ENCODE assay signal across 7 cellular contexts in the genomic region with DNA sequence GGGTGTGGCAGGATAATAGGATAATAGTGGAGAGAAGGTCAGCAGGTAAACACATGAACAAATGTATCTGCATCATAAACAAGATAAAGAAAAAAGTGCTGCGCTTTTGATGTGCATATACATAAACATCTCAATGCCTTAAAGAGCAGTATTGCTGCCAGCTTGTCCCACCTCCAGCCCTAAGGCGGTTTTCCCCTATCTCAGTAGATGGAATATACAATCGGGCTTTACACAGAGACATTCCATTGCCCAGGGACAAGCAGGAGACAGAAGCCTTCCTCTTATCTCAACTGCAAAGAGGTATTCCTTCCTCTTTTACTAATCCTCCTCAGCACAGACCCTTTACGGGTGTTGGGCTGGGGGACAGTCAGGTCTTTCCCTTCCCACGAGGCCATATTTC. TPM values are rescaled to one million over a fixed set of nuclear protein-coding genes. Genes with fewer than 3 reads are reported as not detected.
"Had no signal": no experiment of that assay in that cellular context is flagged by ENCODE, and none has a peak within 500 bp of the region (broad histone marks: within the 10 kb centered on the region; RNA-seq: fewer than 3 reads in every experiment).

No MANE protein-coding gene starts in this region.

RNA-seq across cellular contexts. Expression of a gene that starts 43.1 kb away (rescaled TPM):
- total RNA-seq: LHCN-M2, MCF 10A, NCI-H460, PC-9, RPMI7951, SJCRH30, SK-MEL-5 had no signal
